In genomic region chr7:101733713-101734475, GRCh38 we compare ENCODE assay signal across 8 cellular contexts.
DNase-seq lines count a peak whose midpoint lies in the region; ATAC-seq, FAIRE-seq and TF ChIP-seq lines count a peak whose summit lies in the region.

No MANE protein-coding gene starts in this region.

- intact Hi-C loops in K562 (cut with micrococcal nuclease) (no loop called here), upper lobe of right lung (cut with DNase I) (no loop called here)

- peak; percentile 22; the same call in 1 of the 2 replicates for TF ChIP-seq EP300 in K562 (IDR thresholded peaks at IDR 0.05; ENCODE audit: low read length)

- TF ChIP-seq RAD21 in K562 (CRISPR knock-in tag; conservative IDR thresholded peaks at IDR 0.05 in 1 of 2, IDR thresholded peaks at IDR 0.05 in 1 of 2), result no peak
- TF ChIP-seq RAD21 in liver (IDR thresholded peaks at IDR 0.05), result no peak

- H3K4me1 ChIP-seq in K562 (replicated peaks in 1 of 2; ENCODE audit: control insufficient read depth in 2 of 2, insufficient read depth in 2 of 2, low read length in 2 of 2) (peaks cover 22 to 26% of the 10 kb centered on the region in 2 experiments), liver (ENCODE audit: control insufficient read depth in 4 of 4, insufficient read depth in 4 of 4, low read length in 3 of 4) (peaks cover 0 to 10% (median 8%) of the 10 kb centered on the region in 4 donors), upper lobe of right lung (peaks cover 10% of the 10 kb centered on the region)

- no peaks in the 10 kb centered on the region for H3K79me2 ChIP-seq in K562 (ENCODE audit: control insufficient read depth, insufficient read depth, low read length)

- H3K27ac ChIP-seq in K562 (ENCODE audit: extremely low read depth, low read depth, low read length) (peak overlapping the region; percentile 77), liver (ENCODE audit: low read depth in 1 of 2, low read length in 2 of 2) (peak overlapping the region; percentile 77 to 87), upper lobe of right lung (peak overlapping the region; percentile 79)

- peak; percentile 65 for TF ChIP-seq POLR2A in K562 (conservative IDR thresholded peaks at IDR 0.05)

- no peak for TF ChIP-seq CTCF in K562 (IDR thresholded peaks at IDR 0.05 in 2 of 3, conservative IDR thresholded peaks at IDR 0.05 in 1 of 3; ENCODE audit: insufficient read depth in 2 of 3, low read depth in 1 of 3, low read length in 3 of 3)
- no peak for TF ChIP-seq CTCF in liver (IDR thresholded peaks at IDR 0.05; ENCODE audit: low read depth, low read length, missing input control)
- TF ChIP-seq CTCF in upper lobe of right lung (IDR thresholded peaks at IDR 0.05), result no peak

- no peaks in the 10 kb centered on the region for H3K27me3 ChIP-seq in K562 (ENCODE audit: control insufficient read depth in 2 of 2, insufficient read depth in 2 of 2, low read length in 2 of 2)
- no peaks in the 10 kb centered on the region for H3K27me3 ChIP-seq in liver (ENCODE audit: control insufficient read depth in 4 of 4, insufficient read depth in 4 of 4, low read length in 3 of 4)
- H3K27me3 ChIP-seq in upper lobe of right lung, result no peaks in the 10 kb centered on the region

- H3K36me3 ChIP-seq in K562 (ENCODE audit: control insufficient read depth, insufficient read depth, low read length) (no peaks in the 10 kb centered on the region), liver (ENCODE audit: control insufficient read depth in 4 of 4, insufficient read depth in 3 of 4, low read depth in 1 of 4, low read length in 3 of 4) (no peaks in the 10 kb centered on the region), upper lobe of right lung (no peaks in the 10 kb centered on the region)

- WGBS in K562 (ENCODE audit: insufficient coverage, low coverage, missing lambda C conversion rate), result 16% methylated on average over 23 of the region's 24 CpGs
- WGBS in liver, result 22% methylated on average over 24 of the region's 24 CpGs

- no peaks in the 10 kb centered on the region for H4K20me1 ChIP-seq in K562 (replicated peaks; ENCODE audit: control insufficient read depth, insufficient read depth, low read length)

- peak overlapping the region; percentile 38 for H3K4me3 ChIP-seq in K562
- peak overlapping the region; percentile 49 to 71 (median 57) for H3K4me3 ChIP-seq in liver (ENCODE audit: low read depth in 1 of 3, low read length in 3 of 3)
- H3K4me3 ChIP-seq in upper lobe of right lung, result peak overlapping the region; percentile 48

- in situ Hi-C loops in K562 (cut with MboI), result no loop called here

- peak; percentile 83 for ATAC-seq in K562
- peak; percentile 87 for ATAC-seq in upper lobe of right lung
- ATAC-seq in GM18867 (IDR thresholded peaks at IDR 0.05; ENCODE audit: unreplicated experiment), result no peak

- peak; percentile 73 for FAIRE-seq in K562 (lab: Jason Lieb, UNC)

- DNase-seq in ELR (ENCODE audit: low read depth), result peak; percentile 26
- DNase-seq in MV-4-11 (lab: John Stamatoyannopoulos, UW), result peak; percentile 92
- peak; percentile 79 to 90 (median 85) for DNase-seq in K562 (ENCODE audit: extremely low read depth in 1 of 4, low spot score in 3 of 4)
- DNase-seq in upper lobe of right lung, result peak; percentile 84
- no peak for DNase-seq in activated T-cell treated with anti-CD3 and anti-CD28 coated beads, Interleukin-2, amount 50 U/mL, for 1 hour
- DNase-seq in 8988T, result no peak

- H3K9ac ChIP-seq in K562 (ENCODE audit: insufficient read depth in 1 of 2, low read depth in 2 of 2, low read length in 2 of 2), result peak overlapping the region; percentile 68 to 84
- H3K9ac ChIP-seq in liver (ENCODE audit: low read depth in 1 of 2, low read length in 2 of 2), result peak overlapping the region in 1 of 2 donors; percentile 89

- H3K9me3 ChIP-seq in K562 (replicated peaks; ENCODE audit: control insufficient read depth, insufficient read depth, low read depth, low read length) (peaks cover 4% of the 10 kb centered on the region; the same call in 1 of the 2 replicates), liver (ENCODE audit: control insufficient read depth in 4 of 4, low read length in 3 of 4) (no peaks in the 10 kb centered on the region), upper lobe of right lung (no peaks in the 10 kb centered on the region)

- H3K9me1 ChIP-seq in K562 (ENCODE audit: control insufficient read depth, insufficient read depth, low read length), result no peaks in the 10 kb centered on the region

- H2AFZ ChIP-seq in K562 (ENCODE audit: low read depth, low read length), result peak overlapping the region; percentile 99

- POLR2A ChIA-PET in K562 (lab: Yijun Ruan, JAX), result interaction anchor here (0.7 to 2.2 kb wide), 5 partner anchors 10 to 563 kb away, joined by 3 to 9 read pairs (median 3); no protein-coding TSS in a partner anchor

- peak overlapping the region; percentile 86 for H3K4me2 ChIP-seq in K562 (ENCODE audit: insufficient read depth, low read length)

- CTCF ChIA-PET in K562 (lab: Yijun Ruan, JAX; ENCODE audit: low intra/inter-chr PET ratio), result interaction anchor here (0.7 kb wide), 1 partner anchor 45 kb away, joined by 3 read pairs; no protein-coding TSS in a partner anchor

- no TSS peak for BruUV-seq in K562 (replicated peaks; lab: Mats Ljungman, UMichigan)

TF ChIP-seq in K562, 482 proteins besides CTCF, POLR2A, EP300 and RAD21 (continues in another document):
- TF ChIP-seq HDAC1 (IDR thresholded peaks at IDR 0.05) (peak in 1 of 2 experiments; percentile 71; a peak in 2 of 4 replicates), NFIC (IDR thresholded peaks at IDR 0.05) (peak; percentile 30; the same call in 1 of the 2 replicates), GTF2E2 (tag; IDR thresholded peaks at IDR 0.05) (no peak), FOXK2 (conservative IDR thresholded peaks at IDR 0.05 in 1 of 2, IDR thresholded peaks at IDR 0.05 in 1 of 2; ENCODE audit: low read depth in 2 of 2) (no peak), NRF1 (conservative IDR thresholded peaks at IDR 0.05 in 1 of 2, IDR thresholded peaks at IDR 0.05 in 1 of 2) (peak; percentile 76 to 80), SMARCC2 (IDR thresholded peaks at IDR 0.05; ENCODE audit: low read depth) (0 out of 2 replicates have a peak, but pooled peaks have one; percentile 38), RAD51 (IDR thresholded peaks at IDR 0.05; ENCODE audit: borderline replicate concordance, low read depth) (no peak), MAZ (CRISPR knock-in tag; conservative IDR thresholded peaks at IDR 0.05 in 1 of 2, IDR thresholded peaks at IDR 0.05 in 1 of 2) (peak in 1 of 2 experiments; percentile 64; a peak in 1 of 4 replicates), E2F5 (CRISPR knock-in tag; IDR thresholded peaks at IDR 0.05) (no peak), ARID1B (IDR thresholded peaks at IDR 0.05) (0 out of 2 replicates have a peak, but pooled peaks have one; percentile 24), ZNF644 (tag; IDR thresholded peaks at IDR 0.05; ENCODE audit: low read depth) (no peak), ETV5 (CRISPR knock-in tag; IDR thresholded peaks at IDR 0.05; ENCODE audit: low read depth) (peak; percentile 27; the same call in 1 of the 2 replicates), BRD9 (IDR thresholded peaks at IDR 0.05; ENCODE audit: low read depth, partially characterized antibody) (peak; percentile 63), BCOR (IDR thresholded peaks at IDR 0.05) (peak; percentile 95)

TF ChIP-seq in liver, 16 proteins besides CTCF, POLR2A, EP300 and RAD21 (continues in another document):
- TF ChIP-seq HNF4G (IDR thresholded peaks at IDR 0.05), result no peak
- no peak for TF ChIP-seq FOXA2 (IDR thresholded peaks at IDR 0.05)
- no peak for TF ChIP-seq EGR1 (IDR thresholded peaks at IDR 0.05; ENCODE audit: low read depth in 2 of 2)
- no peak for TF ChIP-seq MAX (IDR thresholded peaks at IDR 0.05)
- TF ChIP-seq RXRA (IDR thresholded peaks at IDR 0.05), result peak in 1 of 2 donors; percentile 11
- TF ChIP-seq ATF3 (IDR thresholded peaks at IDR 0.05), result no peak
- TF ChIP-seq NR2F2 (IDR thresholded peaks at IDR 0.05), result peak; percentile 14
- no peak for TF ChIP-seq ZBTB33 (IDR thresholded peaks at IDR 0.05)
- TF ChIP-seq TAF1 (conservative IDR thresholded peaks at IDR 0.05), result peak; percentile 50
- TF ChIP-seq GABPA (IDR thresholded peaks at IDR 0.05 in 1 of 2, conservative IDR thresholded peaks at IDR 0.05 in 1 of 2), result no peak
- peak; percentile 38 for TF ChIP-seq SP1 (IDR thresholded peaks at IDR 0.05)
- no peak for TF ChIP-seq FOXA1 (IDR thresholded peaks at IDR 0.05)

Comparison
In these comparisons a context has a peak if more than half of its experiments do, and no peak if none do; other contexts are left out.
1. DNase-seq: peak in ELR (single experiment), MV-4-11 (single experiment), K562 (4 of 4) and upper lobe of right lung (single experiment); none in activated T-cell treated with anti-CD3 and anti-CD28 coated beads, Interleukin-2, amount 50 U/mL, for 1 hour (single experiment) and 8988T (single experiment).
2. Peak in every context shown above with its lines, with median percentiles within 50 percentile points of each other: H3K27ac ChIP-seq and H3K4me3 ChIP-seq.